8 cellular contexts compared by ENCODE assay signal in the genomic region with DNA sequence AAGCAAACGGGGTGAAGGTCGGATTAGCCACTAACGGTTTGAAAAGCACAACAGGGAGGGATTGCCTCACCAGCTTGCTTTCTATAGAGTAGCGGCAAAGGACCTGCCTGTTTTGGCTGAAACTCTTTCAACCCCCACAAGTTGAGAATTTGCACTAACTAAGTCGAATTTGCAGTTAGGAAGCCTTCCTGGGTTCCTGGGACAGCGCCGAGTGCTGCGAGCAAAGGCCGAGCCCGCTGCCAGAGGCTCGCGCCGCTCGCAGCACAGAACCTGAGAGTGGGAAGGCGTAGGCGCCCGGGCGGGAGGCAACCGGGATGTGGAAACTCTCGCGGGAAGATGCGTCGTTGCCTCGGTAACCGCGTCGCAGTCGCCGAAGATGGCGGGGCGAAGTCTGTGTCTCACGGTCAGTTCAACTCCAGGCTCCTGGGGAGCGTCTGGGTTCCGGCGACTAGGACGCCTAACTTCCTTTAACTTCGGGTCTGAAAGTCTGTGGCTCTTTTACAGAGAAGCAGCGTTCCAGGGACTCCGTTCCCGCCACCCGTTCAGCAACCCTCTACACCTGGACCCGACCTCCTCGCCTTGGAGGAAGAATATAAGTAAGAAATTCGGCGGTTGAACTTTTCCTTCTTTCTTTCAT. TPM values are rescaled to one million over a fixed set of nuclear protein-coding genes. Genes with fewer than 3 reads are reported as not detected.
DNase-seq lines count a peak whose midpoint lies in the region; ATAC-seq, FAIRE-seq and TF ChIP-seq lines count a peak whose summit lies in the region.

Gene TEX9 (plus strand): TSS at position 352 of the 637 bp plus-strand sequence. CDS start 25 bp downstream, at position 377.

- peak within 1 kb of the TSS; percentile 68 for H3K4me2 ChIP-seq in KMS-11

- peak; percentile 90 for ATAC-seq in GM21825 (IDR thresholded peaks at IDR 0.05; ENCODE audit: unreplicated experiment)

- H3K36me3 ChIP-seq in KMS-11 (ENCODE audit: insufficient read depth): no peaks in the 10 kb centered on the region
- no peaks in the 10 kb centered on the region for H3K36me3 ChIP-seq in neutrophil

- no peaks in the 10 kb centered on the region for H3K79me2 ChIP-seq in KMS-11 (ENCODE audit: insufficient read depth, low read depth)

- H3K9ac ChIP-seq in KMS-11: peak within 1 kb of the TSS; percentile 29; the same call in 1 of the 2 replicates

- H3K4me1 ChIP-seq in KMS-11 (ENCODE audit: low read depth, poor library complexity, severe bottlenecking): peaks cover 13% of the 10 kb centered on the region
- H3K4me1 ChIP-seq in neutrophil (ENCODE audit: control insufficient read depth in 1 of 2, insufficient read depth in 1 of 2, low read depth in 1 of 2, low read length in 1 of 2): peaks cover 11 to 16% of the 10 kb centered on the region in 2 experiments

- no peak for FAIRE-seq in frontal cortex (lab: Jason Lieb, UNC)

- H2AFZ ChIP-seq in KMS-11 (ENCODE audit: low read depth): peak within 1 kb of the TSS; percentile 100

- no peak within 1 kb of the TSS for H3K27ac ChIP-seq in KMS-11
- no peak within 1 kb of the TSS for H3K27ac ChIP-seq in neutrophil
- H3K27ac ChIP-seq in substantia nigra (ENCODE audit: low read depth, low read length, poor library complexity, severe bottlenecking): no peak within 1 kb of the TSS

- H4K20me1 ChIP-seq in KMS-11 (ENCODE audit: insufficient read depth): no peaks in the 10 kb centered on the region

- TF ChIP-seq CTCF in KMS-11 (conservative IDR thresholded peaks at IDR 0.05; ENCODE audit: low read depth, low read length) (no peak), neutrophil (IDR thresholded peaks at IDR 0.05) (no peak)

- H3K27me3 ChIP-seq in KMS-11 (ENCODE audit: insufficient read depth, low read depth) (no peaks in the 10 kb centered on the region), neutrophil (peaks cover 32% of the 10 kb centered on the region)

- peak within 1 kb of the TSS; percentile 50 for H3K4me3 ChIP-seq in KMS-11 (IDR thresholded peaks at IDR 0.05; ENCODE audit: insufficient read depth, low read depth, low read length)
- peak within 1 kb of the TSS; percentile 46 to 55 for H3K4me3 ChIP-seq in neutrophil (ENCODE audit: low read depth in 1 of 2, low read length in 1 of 2)

- DNase-seq in Daoy (ENCODE audit: low read depth) (peak; percentile 91), RPMI8226 (peak; percentile 98), activated gamma-delta T cell (lab: John Stamatoyannopoulos, UW) (peak; percentile 7), frontal cortex (ENCODE audit: low spot score in 2 of 2) (peak; percentile 27 to 80), substantia nigra (lab: John Stamatoyannopoulos, UW) (peak in 48 of 49 donors; percentile 4 to 82 (median 60))

- no peaks in the 10 kb centered on the region for H3K9me3 ChIP-seq in neutrophil

RNA-seq across cellular contexts. Expression of gene TEX9, which starts in this region (rescaled TPM):
- total RNA-seq in Daoy (2014; rRNA removed; shearing (Covaris generic)): 7.3 and 13.5 TPM in 2 replicates
- 27.3 TPM for total RNA-seq in frontal cortex

Comparison
In these comparisons a context has a peak if more than half of its experiments do, and no peak if none do; other contexts are left out.
1. DNase-seq: peak in every context shown above with its lines; median percentile 98 in RPMI8226; 91 in Daoy; 60 in substantia nigra; 54 in frontal cortex; 7 in activated gamma-delta T cell.